Comparison of ENCODE assay signal across 2 cellular contexts in the genomic region with DNA sequence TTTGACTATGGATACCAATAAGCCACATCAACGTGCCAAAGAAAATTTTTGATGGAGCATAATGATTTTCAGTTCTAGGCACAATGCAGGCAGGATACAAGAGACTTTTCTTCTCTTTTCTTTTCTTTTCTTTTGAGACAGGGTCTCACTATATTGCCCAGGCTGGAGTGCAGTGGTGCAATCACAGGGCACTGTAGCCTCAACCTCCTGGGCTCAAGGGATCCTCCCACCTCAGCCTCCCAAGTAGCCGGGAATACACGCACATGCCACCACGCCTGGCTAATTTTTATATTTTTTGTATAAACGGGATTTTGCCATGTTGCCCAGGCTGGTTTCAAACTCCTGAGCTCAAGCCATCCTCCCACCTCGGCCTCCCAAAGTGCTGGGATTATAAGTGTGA. TPM values are rescaled to one million over a fixed set of nuclear protein-coding genes. Genes with fewer than 3 reads are reported as not detected.
"Had no signal": no experiment of that assay in that cellular context is flagged by ENCODE, and none has a peak within 500 bp of the region (broad histone marks: within the 10 kb centered on the region; RNA-seq: fewer than 3 reads in every experiment).

No MANE protein-coding gene starts in this region.

RNA-seq across cellular contexts. Expression of a gene that starts 7.4 kb away (rescaled TPM):
- total RNA-seq: G401 had no signal

RNA-seq across cellular contexts. Expression of a gene that starts 50.2 kb away (rescaled TPM):
- total RNA-seq: G401, GM12878 had no signal
